In the genomic region with DNA sequence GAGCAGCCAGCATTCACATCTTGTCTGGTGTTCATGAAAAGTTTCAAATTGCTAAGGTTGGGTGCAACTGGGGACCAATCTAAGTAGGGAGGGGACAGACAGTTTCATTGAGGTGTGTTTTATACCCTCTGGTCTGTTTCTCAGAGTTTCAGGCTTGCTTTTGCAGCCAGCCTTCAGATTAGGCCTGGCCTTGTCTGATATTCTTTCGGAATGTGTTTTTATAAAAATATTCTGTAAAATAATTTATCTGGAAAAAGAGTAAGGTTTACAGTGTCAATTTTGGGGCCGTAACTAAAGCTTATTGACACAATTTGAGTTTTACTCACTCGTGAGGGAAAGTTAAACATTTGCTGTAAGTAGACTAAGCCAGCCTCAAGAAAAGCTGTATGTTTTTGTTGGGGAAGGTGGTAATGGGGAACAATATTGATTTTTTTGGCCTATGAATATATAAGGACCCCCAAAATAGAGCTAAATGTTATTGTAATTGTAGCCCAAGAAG, we compare ENCODE assay signal across 7 cellular contexts. TPM values are rescaled to one million over a fixed set of nuclear protein-coding genes. Genes with fewer than 3 reads are reported as not detected.
A peak's percentile ranks its signal among the peaks of the same experiment; 100 is the strongest.
DNase-seq lines count a peak whose midpoint lies in the region; ATAC-seq, FAIRE-seq and TF ChIP-seq lines count a peak whose summit lies in the region.

No MANE protein-coding gene starts in this region.

- H3K27ac ChIP-seq in neural cell (ENCODE audit: low read length), result peak overlapping the region; percentile 97

- no peaks in the 10 kb centered on the region for H3F3A ChIP-seq in neural cell (ENCODE audit: insufficient read depth, low read length, poor library complexity, severe bottlenecking)

- H4K20me1 ChIP-seq in neural cell (ENCODE audit: insufficient read depth), result no peaks in the 10 kb centered on the region

- H3K4me1 ChIP-seq in endocrine pancreas (ENCODE audit: control insufficient read depth, insufficient read depth, low read length), result peaks cover 8% of the 10 kb centered on the region

- TF ChIP-seq RAD21 in neural cell (conservative IDR thresholded peaks at IDR 0.05), result no peak

- no peaks in the 10 kb centered on the region for H3K9me3 ChIP-seq in endocrine pancreas (ENCODE audit: control insufficient read depth, low read length)
- no peaks in the 10 kb centered on the region for H3K9me3 ChIP-seq in neural cell (ENCODE audit: low read length)

- peak overlapping the region; percentile 91 for H2AFZ ChIP-seq in neural cell (ENCODE audit: low read depth, low read length)

- ATAC-seq in GM18511 (IDR thresholded peaks at IDR 0.05; ENCODE audit: unreplicated experiment), result peak; percentile 24

- peaks cover 74% of the 10 kb centered on the region for H3K79me2 ChIP-seq in neural cell (replicated peaks; ENCODE audit: insufficient read depth, low read length)

- TF ChIP-seq POLR2A in NB4 (IDR thresholded peaks at IDR 0.05; ENCODE audit: extremely low read depth, insufficient read length), result no peak

- H3K9me2 ChIP-seq in neural cell (ENCODE audit: insufficient read depth, low read length), result no peaks in the 10 kb centered on the region

- H3K4me2 ChIP-seq in neural cell (ENCODE audit: low read length), result peak overlapping the region; percentile 83

- TF ChIP-seq EP300 in neural cell (conservative IDR thresholded peaks at IDR 0.05; ENCODE audit: poor library complexity, severe bottlenecking), result no peak

- H3K27me3 ChIP-seq in H7 (ENCODE audit: control insufficient read depth, insufficient read depth, low read length) (no peaks in the 10 kb centered on the region), endocrine pancreas (ENCODE audit: control insufficient read depth, insufficient read depth, low read length) (no peaks in the 10 kb centered on the region), neural cell (ENCODE audit: insufficient read depth, low read depth, low read length) (no peaks in the 10 kb centered on the region)

- FAIRE-seq in frontal cortex (lab: Jason Lieb, UNC), result no peak

- no peak for DNase-seq in H7
- no peak for DNase-seq in NB4 (ENCODE audit: low read depth)
- no peak for DNase-seq in frontal cortex (ENCODE audit: low spot score in 2 of 2)
- no peak for DNase-seq in SIG-M5 (lab: John Stamatoyannopoulos, UW)

- no peak for TF ChIP-seq CTCF in NB4 (IDR thresholded peaks at IDR 0.05; ENCODE audit: low read depth, low read length)
- no peak for TF ChIP-seq CTCF in neural cell (IDR thresholded peaks at IDR 0.05; ENCODE audit: poor library complexity, severe bottlenecking)

- H3K4me3 ChIP-seq in H7 (ENCODE audit: insufficient read depth, low read depth, low read length), result peak overlapping the region; percentile 83
- peak overlapping the region; percentile 97 for H3K4me3 ChIP-seq in NB4 (ENCODE audit: low read depth, low read length)
- H3K4me3 ChIP-seq in endocrine pancreas (ENCODE audit: control insufficient read depth, insufficient read depth, low read length), result peak overlapping the region; percentile 99
- H3K4me3 ChIP-seq in neural cell (ENCODE audit: low read length), result peak overlapping the region; percentile 89

- peak overlapping the region; percentile 95 for H3K9ac ChIP-seq in endocrine pancreas (ENCODE audit: control insufficient read depth, insufficient read depth, low read length)
- peak overlapping the region; percentile 98 for H3K9ac ChIP-seq in neural cell (ENCODE audit: low read length)

- no peaks in the 10 kb centered on the region for H3K36me3 ChIP-seq in H7 (replicated peaks; ENCODE audit: control insufficient read depth, insufficient read depth, low read length)
- H3K36me3 ChIP-seq in endocrine pancreas (ENCODE audit: control insufficient read depth, insufficient read depth, low read length), result no peaks in the 10 kb centered on the region
- H3K36me3 ChIP-seq in neural cell (ENCODE audit: insufficient read depth, low read length), result no peaks in the 10 kb centered on the region

TF ChIP-seq in neural cell, 6 proteins besides CTCF, POLR2A, EP300 and RAD21:
- TF ChIP-seq, protein P1, sequence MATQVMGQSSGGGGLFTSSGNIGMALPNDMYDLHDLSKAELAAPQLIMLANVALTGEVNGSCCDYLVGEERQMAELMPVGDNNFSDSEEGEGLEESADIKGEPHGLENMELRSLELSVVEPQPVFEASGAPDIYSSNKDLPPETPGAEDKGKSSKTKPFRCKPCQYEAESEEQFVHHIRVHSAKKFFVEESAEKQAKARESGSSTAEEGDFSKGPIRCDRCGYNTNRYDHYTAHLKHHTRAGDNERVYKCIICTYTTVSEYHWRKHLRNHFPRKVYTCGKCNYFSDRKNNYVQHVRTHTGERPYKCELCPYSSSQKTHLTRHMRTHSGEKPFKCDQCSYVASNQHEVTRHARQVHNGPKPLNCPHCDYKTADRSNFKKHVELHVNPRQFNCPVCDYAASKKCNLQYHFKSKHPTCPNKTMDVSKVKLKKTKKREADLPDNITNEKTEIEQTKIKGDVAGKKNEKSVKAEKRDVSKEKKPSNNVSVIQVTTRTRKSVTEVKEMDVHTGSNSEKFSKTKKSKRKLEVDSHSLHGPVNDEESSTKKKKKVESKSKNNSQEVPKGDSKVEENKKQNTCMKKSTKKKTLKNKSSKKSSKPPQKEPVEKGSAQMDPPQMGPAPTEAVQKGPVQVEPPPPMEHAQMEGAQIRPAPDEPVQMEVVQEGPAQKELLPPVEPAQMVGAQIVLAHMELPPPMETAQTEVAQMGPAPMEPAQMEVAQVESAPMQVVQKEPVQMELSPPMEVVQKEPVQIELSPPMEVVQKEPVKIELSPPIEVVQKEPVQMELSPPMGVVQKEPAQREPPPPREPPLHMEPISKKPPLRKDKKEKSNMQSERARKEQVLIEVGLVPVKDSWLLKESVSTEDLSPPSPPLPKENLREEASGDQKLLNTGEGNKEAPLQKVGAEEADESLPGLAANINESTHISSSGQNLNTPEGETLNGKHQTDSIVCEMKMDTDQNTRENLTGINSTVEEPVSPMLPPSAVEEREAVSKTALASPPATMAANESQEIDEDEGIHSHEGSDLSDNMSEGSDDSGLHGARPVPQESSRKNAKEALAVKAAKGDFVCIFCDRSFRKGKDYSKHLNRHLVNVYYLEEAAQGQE (IDR thresholded peaks at IDR 0.05; ENCODE audit: borderline replicate concordance), result no peak
- TF ChIP-seq SMC3 (conservative IDR thresholded peaks at IDR 0.05; ENCODE audit: poor library complexity) (no peak), TAF1 (IDR thresholded peaks at IDR 0.05; ENCODE audit: low read depth) (no peak), POLR2AphosphoS5 (IDR thresholded peaks at IDR 0.05) (no peak), MXI1 (conservative IDR thresholded peaks at IDR 0.05; ENCODE audit: poor library complexity, severe bottlenecking) (no peak)
TF ChIP-seq in neural cell: peak in this region for 0.

RNA-seq across cellular contexts. Expression of a gene that starts 1.3 kb away (rescaled TPM):
- total RNA-seq in H7 (2014; rRNA removed; shearing (Covaris generic)), result 39.9 and 67.8 TPM in 2 replicates
- polyA plus RNA-seq in neural cell, result 113 and 115 TPM in 2 replicates
- 242 and 247 TPM in 2 replicates for polyA minus RNA-seq in neural cell
- 307 TPM for total RNA-seq in frontal cortex
